In the genomic region with DNA sequence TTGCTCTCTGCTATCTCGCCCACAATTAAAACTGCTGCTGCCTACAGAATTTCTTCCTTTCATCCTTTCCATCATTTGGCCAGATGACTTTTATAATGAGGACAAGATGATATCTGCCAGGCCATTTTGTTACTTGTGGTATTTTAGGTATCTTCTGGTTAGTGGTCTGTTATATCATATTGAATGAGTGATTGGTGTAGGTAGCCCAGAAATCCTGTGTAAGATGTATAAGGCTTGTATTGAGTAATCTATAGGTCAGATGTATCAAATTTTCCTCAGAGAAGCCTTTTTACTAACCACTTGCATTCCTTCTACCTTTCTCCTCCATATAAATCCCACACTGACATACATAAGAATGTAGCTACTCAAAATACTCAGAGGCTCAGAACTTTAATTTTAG, we compare ENCODE assay signal across 1 cellular context.
TF ChIP-seq lines count a peak whose summit lies in the region.

No MANE protein-coding gene starts in this region.

TF ChIP-seq in GM12878, 131 proteins besides CTCF, POLR2A, EP300 and RAD21 (continued from another document):
- TF ChIP-seq E2F8 (IDR thresholded peaks at IDR 0.05; ENCODE audit: low read depth, partially characterized antibody) (no peak), ESRRA (IDR thresholded peaks at IDR 0.05; ENCODE audit: low read length) (no peak), ZNF24 (IDR thresholded peaks at IDR 0.05) (no peak), SP1 (IDR thresholded peaks at IDR 0.05; ENCODE audit: low read depth, low read length) (no peak), NR2F1 (conservative IDR thresholded peaks at IDR 0.05) (no peak), TCF3 (IDR thresholded peaks at IDR 0.05; ENCODE audit: borderline replicate concordance, insufficient read depth, low read depth, low read length) (no peak), NKRF (conservative IDR thresholded peaks at IDR 0.05) (no peak), JUND (IDR thresholded peaks at IDR 0.05; ENCODE audit: low read depth, low read length) (no peak), CREM (IDR thresholded peaks at IDR 0.05; ENCODE audit: low read depth) (no peak)
- TF ChIP-seq, protein P1, sequence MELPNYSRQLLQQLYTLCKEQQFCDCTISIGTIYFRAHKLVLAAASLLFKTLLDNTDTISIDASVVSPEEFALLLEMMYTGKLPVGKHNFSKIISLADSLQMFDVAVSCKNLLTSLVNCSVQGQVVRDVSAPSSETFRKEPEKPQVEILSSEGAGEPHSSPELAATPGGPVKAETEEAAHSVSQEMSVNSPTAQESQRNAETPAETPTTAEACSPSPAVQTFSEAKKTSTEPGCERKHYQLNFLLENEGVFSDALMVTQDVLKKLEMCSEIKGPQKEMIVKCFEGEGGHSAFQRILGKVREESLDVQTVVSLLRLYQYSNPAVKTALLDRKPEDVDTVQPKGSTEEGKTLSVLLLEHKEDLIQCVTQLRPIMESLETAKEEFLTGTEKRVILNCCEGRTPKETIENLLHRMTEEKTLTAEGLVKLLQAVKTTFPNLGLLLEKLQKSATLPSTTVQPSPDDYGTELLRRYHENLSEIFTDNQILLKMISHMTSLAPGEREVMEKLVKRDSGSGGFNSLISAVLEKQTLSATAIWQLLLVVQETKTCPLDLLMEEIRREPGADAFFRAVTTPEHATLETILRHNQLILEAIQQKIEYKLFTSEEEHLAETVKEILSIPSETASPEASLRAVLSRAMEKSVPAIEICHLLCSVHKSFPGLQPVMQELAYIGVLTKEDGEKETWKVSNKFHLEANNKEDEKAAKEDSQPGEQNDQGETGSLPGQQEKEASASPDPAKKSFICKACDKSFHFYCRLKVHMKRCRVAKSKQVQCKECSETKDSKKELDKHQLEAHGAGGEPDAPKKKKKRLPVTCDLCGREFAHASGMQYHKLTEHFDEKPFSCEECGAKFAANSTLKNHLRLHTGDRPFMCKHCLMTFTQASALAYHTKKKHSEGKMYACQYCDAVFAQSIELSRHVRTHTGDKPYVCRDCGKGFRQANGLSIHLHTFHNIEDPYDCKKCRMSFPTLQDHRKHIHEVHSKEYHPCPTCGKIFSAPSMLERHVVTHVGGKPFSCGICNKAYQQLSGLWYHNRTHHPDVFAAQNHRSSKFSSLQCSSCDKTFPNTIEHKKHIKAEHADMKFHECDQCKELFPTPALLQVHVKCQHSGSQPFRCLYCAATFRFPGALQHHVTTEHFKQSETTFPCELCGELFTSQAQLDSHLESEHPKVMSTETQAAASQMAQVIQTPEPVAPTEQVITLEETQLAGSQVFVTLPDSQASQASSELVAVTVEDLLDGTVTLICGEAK (IDR thresholded peaks at IDR 0.05; ENCODE audit: borderline replicate concordance) = no peak
